In genomic region chr14:103128631-103129300, GRCh38 we compare ENCODE assay signal across 15 cellular contexts. TPM values are rescaled to one million over a fixed set of nuclear protein-coding genes. Genes with fewer than 3 reads are reported as not detected.
DNase-seq lines count a peak whose midpoint lies in the region; ATAC-seq and TF ChIP-seq lines count a peak whose summit lies in the region.
"Had no signal": no experiment of that assay in that cellular context is flagged by ENCODE, and none has a peak within 500 bp of the region (broad histone marks: within the 10 kb centered on the region; RNA-seq: fewer than 3 reads in every experiment).

No MANE protein-coding gene starts in this region.

- H3K9ac ChIP-seq in parathyroid adenoma, result no peak overlapping the region
- H3K9ac ChIP-seq: GM23248 had no signal

- no peaks in the 10 kb centered on the region for H3K4me1 Mint-ChIP-seq in activated T-helper 17 cell treated with anti-CD3 and anti-CD28 coated beads, Interleukin-2, amount 50 U/mL, for 72 hours

- no peaks in the 10 kb centered on the region for H3K9me3 ChIP-seq in parathyroid adenoma (ENCODE audit: control insufficient read depth, low read length)
- H3K9me3 ChIP-seq: mucosa of descending colon had no signal

- H2AFZ ChIP-seq in parathyroid adenoma, result no peak overlapping the region
- H2AFZ ChIP-seq: GM23248 had no signal

- no peak overlapping the region for H3K27ac Mint-ChIP-seq in activated T-helper 17 cell treated with anti-CD3 and anti-CD28 coated beads, Interleukin-2, amount 50 U/mL, for 72 hours
- H3K27ac Mint-ChIP-seq: CD4-positive, alpha-beta memory T cell had no signal

- no peak for ATAC-seq in activated T-helper 17 cell treated with anti-CD3 and anti-CD28 coated beads, Interleukin-2, amount 50 U/mL, for 72 hours (replicated peaks)
- ATAC-seq in GM19397 (IDR thresholded peaks at IDR 0.05; ENCODE audit: unreplicated experiment), result no peak
- ATAC-seq: mucosa of descending colon had no signal

- H3K4me1 ChIP-seq in parathyroid adenoma, result peaks cover 43% of the 10 kb centered on the region

- in situ Hi-C loops in GM13977 (cut with MboI; ENCODE audit: low pct_unique_long_range_greater_than_20kb, low sequenced_read_pairs, unreplicated experiment), result no loop called here

- H3K27me3 Mint-ChIP-seq in activated T-helper 17 cell treated with anti-CD3 and anti-CD28 coated beads, Interleukin-2, amount 50 U/mL, for 72 hours, result peaks cover 8% of the 10 kb centered on the region

- peaks cover 3% of the 10 kb centered on the region for H3K79me2 ChIP-seq in parathyroid adenoma

- TF ChIP-seq CTCF in epithelial cell of proximal tubule (conservative IDR thresholded peaks at IDR 0.05; ENCODE audit: low read depth, low read length) (no peak), parathyroid adenoma (IDR thresholded peaks at IDR 0.05) (no peak), GM13977 (IDR thresholded peaks at IDR 0.05; ENCODE audit: extremely low read depth, insufficient read depth, missing control alignments) (no peak)

- no peaks in the 10 kb centered on the region for H3K27me3 ChIP-seq in parathyroid adenoma (ENCODE audit: control insufficient read depth, insufficient read depth, low read length)

- H3K4me3 Mint-ChIP-seq in activated T-helper 17 cell treated with anti-CD3 and anti-CD28 coated beads, Interleukin-2, amount 50 U/mL, for 72 hours, result no peak overlapping the region
- H3K4me3 Mint-ChIP-seq: CD4-positive, alpha-beta memory T cell had no signal

- H3K36me3 Mint-ChIP-seq in activated T-helper 17 cell treated with anti-CD3 and anti-CD28 coated beads, Interleukin-2, amount 50 U/mL, for 72 hours (ENCODE audit: low read depth), result no peaks in the 10 kb centered on the region
- H3K36me3 Mint-ChIP-seq: CD4-positive, alpha-beta memory T cell had no signal

- no peaks in the 10 kb centered on the region for H3K9me3 Mint-ChIP-seq in activated T-helper 17 cell treated with anti-CD3 and anti-CD28 coated beads, Interleukin-2, amount 50 U/mL, for 72 hours
- H3K9me3 Mint-ChIP-seq: CD4-positive, alpha-beta memory T cell had no signal

- peak overlapping the region; percentile 13 for H3K4me3 ChIP-seq in epithelial cell of proximal tubule (ENCODE audit: low read depth, low read length)
- no peak overlapping the region for H3K4me3 ChIP-seq in parathyroid adenoma (ENCODE audit: low read depth, low read length)
- H3K4me3 ChIP-seq: GM23248, mucosa of descending colon had no signal

- DNase-seq in COR-L47 (lab: John Stamatoyannopoulos, UW) (peak; percentile 5), NCI-H1092 (lab: John Stamatoyannopoulos, UW) (peak; percentile 41), epithelial cell of proximal tubule (ENCODE audit: low read depth) (no peak), GM13977 (ENCODE audit: low spot score) (no peak), Kasumi-1 (lab: John Stamatoyannopoulos, UW) (no peak)
- DNase-seq: activated CD8-positive, alpha-beta memory T cell treated with anti-CD3 and anti-CD28 coated beads, Interleukin-2, amount 50 U/mL, for 4 hours; CD4-positive, alpha-beta memory T cell; GM23248; small intestine had no signal

- H3K36me3 ChIP-seq in parathyroid adenoma (ENCODE audit: control insufficient read depth, insufficient read depth, low read length), result no peaks in the 10 kb centered on the region

- H3K4me2 ChIP-seq in parathyroid adenoma (ENCODE audit: low read length), result peak overlapping the region; percentile 16

- H3K27ac ChIP-seq in parathyroid adenoma, result peak overlapping the region; percentile 73
- H3K27ac ChIP-seq: GM23248 had no signal

RNA-seq across cellular contexts. Expression of gene TNFAIP2, which starts 5.5 kb away (rescaled TPM):
- 58.5 and 155 TPM in 2 replicates for total RNA-seq in epithelial cell of proximal tubule
- 1 to 10 TPM; 3.0 to 4.0 TPM for total RNA-seq in activated T-helper 17 cell treated with anti-CD3 and anti-CD28 coated beads, Interleukin-2, amount 50 U/mL, for 72 hours

RNA-seq across cellular contexts. Expression of gene EXOC3L4, which starts 34.2 kb away (rescaled TPM):
- 0.17 TPM in 1 of 2 replicates, not detected in the other for total RNA-seq in epithelial cell of proximal tubule
- not detected for total RNA-seq in activated T-helper 17 cell treated with anti-CD3 and anti-CD28 coated beads, Interleukin-2, amount 50 U/mL, for 72 hours
- total RNA-seq: CD4-positive, alpha-beta memory T cell; GM23248; RPMI7951 had no signal

RNA-seq across cellular contexts. Expression of gene LBHD2, which starts 44.8 kb away (rescaled TPM):
- not detected in 2 replicates for total RNA-seq in epithelial cell of proximal tubule
- total RNA-seq in activated T-helper 17 cell treated with anti-CD3 and anti-CD28 coated beads, Interleukin-2, amount 50 U/mL, for 72 hours, result not detected
- total RNA-seq: aorta; CD4-positive, alpha-beta memory T cell; GM23248; mucosa of descending colon; RPMI7951 had no signal

Comparison
In these comparisons a context has a peak if more than half of its experiments do, and no peak if none do; other contexts are left out.
1. DNase-seq: peak in COR-L47 (single experiment) and NCI-H1092 (single experiment); none in epithelial cell of proximal tubule (single experiment), GM13977 (single experiment) and Kasumi-1 (0 of 2).
2. RNA of gene TNFAIP2, which starts 5.5 kb away (total RNA-seq): 58.5 to 155 TPM in epithelial cell of proximal tubule; 3.0 to 4.0 TPM in activated T-helper 17 cell treated with anti-CD3 and anti-CD28 coated beads, Interleukin-2, amount 50 U/mL, for 72 hours; every median in the first group is over 10 times any median in the second.